9 cellular contexts compared by ENCODE assay signal in genomic region chr6:33199687-33200233, GRCh38. TPM values are rescaled to one million over a fixed set of nuclear protein-coding genes. Genes with fewer than 3 reads are reported as not detected.
DNase-seq lines count a peak whose midpoint lies in the region; FAIRE-seq and TF ChIP-seq lines count a peak whose summit lies in the region.
"Had no signal": no experiment of that assay in that cellular context is flagged by ENCODE, and none has a peak within 500 bp of the region (broad histone marks: within the 10 kb centered on the region; RNA-seq: fewer than 3 reads in every experiment).

No MANE protein-coding gene starts in this region.

- CTCF ChIA-PET in Caco-2 (lab: Charles Lee): interaction anchor here (0.6 to 1.2 kb wide), 6 partner anchors 9 to 1657 kb away, joined by 3 to 6 read pairs (median 4); partner anchors contain the start of genes RING1 and UQCC2

- H3K4me3 ChIP-seq in Caco-2 (ENCODE audit: low read depth, low read length): peak overlapping the region; percentile 67
- H3K4me3 ChIP-seq in HUES64 (ENCODE audit: low read length): peak overlapping the region; percentile 83
- H3K4me3 ChIP-seq in SK-N-MC: peak overlapping the region; percentile 90
- peak overlapping the region; percentile 99 for H3K4me3 ChIP-seq in iPS-15b (ENCODE audit: low read depth, low read length)
- peak overlapping the region; percentile 79 to 85 for H3K4me3 ChIP-seq in small intestine (ENCODE audit: low read depth in 1 of 2, low read length in 2 of 2)

- no peak for FAIRE-seq in small intestine (lab: Jason Lieb, UNC)
- FAIRE-seq: colon had no signal

- H3K9me3 ChIP-seq in Caco-2 (no peaks in the 10 kb centered on the region), HUES64 (ENCODE audit: insufficient read depth, low read depth, low read length) (no peaks in the 10 kb centered on the region), SK-N-MC (ENCODE audit: low read depth, low read length) (no peaks in the 10 kb centered on the region), iPS-15b (ENCODE audit: control insufficient read depth, insufficient read depth, low read length) (no peaks in the 10 kb centered on the region), small intestine (ENCODE audit: control insufficient read depth, low read depth) (no peaks in the 10 kb centered on the region)

- H3K9ac ChIP-seq in HUES64 (ENCODE audit: low read depth, low read length) (peak overlapping the region; percentile 93), SK-N-MC (ENCODE audit: insufficient read length) (peak overlapping the region; percentile 97), iPS-15b (ENCODE audit: low read depth, low read length) (peak overlapping the region; percentile 49)

- peak overlapping the region; percentile 99; the same call in 1 of the 2 replicates for H3K27ac ChIP-seq in HUES64 (ENCODE audit: low read depth, low read length)
- H3K27ac ChIP-seq in SK-N-MC: peak overlapping the region; percentile 97
- peak overlapping the region; percentile 99 for H3K27ac ChIP-seq in angular gyrus (ENCODE audit: low read depth, low read length)
- peak overlapping the region; percentile 92 to 99 for H3K27ac ChIP-seq in small intestine (ENCODE audit: low read depth in 1 of 2, low read length in 1 of 2)

- TF ChIP-seq CTCF in Caco-2 (IDR thresholded peaks at IDR 0.05; ENCODE audit: insufficient read depth in 1 of 2, low read depth in 1 of 2, low read length in 1 of 2, severe bottlenecking in 1 of 2, unreplicated experiment in 1 of 2) (no peak), GM20000 (IDR thresholded peaks at IDR 0.05; ENCODE audit: extremely low read depth, missing control alignments) (no peak)

- TSS peak; percentile 36 for BruUV-seq in Caco-2 (replicated peaks; lab: Mats Ljungman, UMichigan)

- H3K36me3 ChIP-seq in Caco-2 (ENCODE audit: control insufficient read depth, insufficient read depth, low read length) (peaks cover 13% of the 10 kb centered on the region), HUES64 (ENCODE audit: insufficient read depth, low read length) (peaks cover 49% of the 10 kb centered on the region), SK-N-MC (ENCODE audit: insufficient read depth, low read length) (peaks cover 56% of the 10 kb centered on the region), iPS-15b (ENCODE audit: control insufficient read depth, insufficient read depth, low read length) (peaks cover 40% of the 10 kb centered on the region), small intestine (ENCODE audit: control insufficient read depth in 2 of 2, insufficient read depth in 2 of 2, low read length in 2 of 2) (peaks cover 17 to 21% of the 10 kb centered on the region in 2 donors)

- peak overlapping the region; percentile 100 for H3K4me3 Mint-ChIP-seq in Caco-2 (ENCODE audit: unreplicated experiment)

- H3K4me1 Mint-ChIP-seq in Caco-2 (ENCODE audit: low read depth, unreplicated experiment): peaks cover 36% of the 10 kb centered on the region

- POLR2A ChIA-PET in Caco-2 (lab: Charles Lee): interaction anchor here (0.6 to 1.2 kb wide), 7 partner anchors 9 to 1004 kb away, joined by 3 to 10 read pairs (median 6); partner anchors contain the start of gene RING1

- 1% methylated on average over 25 of the region's 26 CpGs for WGBS in HUES64
- WGBS in small intestine, 3 donors: 0 to 2% (median 1%) methylated on average over 19 to 26 of the region's 26 CpGs

- peak in 1 of 2 experiments; percentile 87 for DNase-seq in Caco-2
- peak; percentile 89 for DNase-seq in GM20000 (ENCODE audit: low spot score)
- no peak for DNase-seq in SK-N-MC (ENCODE audit: low read depth, low spot score)
- DNase-seq in small intestine: peak; percentile 80
- no peak for DNase-seq in HPDE6-E6E7 (ENCODE audit: extremely low spot score)

- H3K27me3 ChIP-seq in Caco-2 (replicated peaks; ENCODE audit: control insufficient read depth, insufficient read depth, low read length) (no peaks in the 10 kb centered on the region), HUES64 (ENCODE audit: insufficient read depth, low read length) (no peaks in the 10 kb centered on the region), iPS-15b (ENCODE audit: control insufficient read depth, insufficient read depth, low read length) (no peaks in the 10 kb centered on the region), small intestine (ENCODE audit: control insufficient read depth in 2 of 2, insufficient read depth in 2 of 2, low read length in 2 of 2) (no peaks in the 10 kb centered on the region)

- H3K9me3 Mint-ChIP-seq in Caco-2 (ENCODE audit: unreplicated experiment): no peaks in the 10 kb centered on the region

- H3K36me3 Mint-ChIP-seq in Caco-2 (ENCODE audit: insufficient read depth, unreplicated experiment): peaks cover 59% of the 10 kb centered on the region

- intact Hi-C loops in Caco-2 (cut with micrococcal nuclease; ENCODE audit: unreplicated experiment): loop anchor here (2.0 kb wide), 2 partner anchors 191 to 229 kb away; partner anchors contain the start of gene KIFC1

- H3K4me1 ChIP-seq in Caco-2: peaks cover 24% of the 10 kb centered on the region
- peaks cover 18% of the 10 kb centered on the region for H3K4me1 ChIP-seq in HUES64 (ENCODE audit: insufficient read depth, low read length)
- peaks cover 24% of the 10 kb centered on the region for H3K4me1 ChIP-seq in iPS-15b (ENCODE audit: control insufficient read depth, insufficient read depth, low read length)
- peaks cover 9% of the 10 kb centered on the region in 2 donors for H3K4me1 ChIP-seq in small intestine (ENCODE audit: control insufficient read depth in 2 of 2, insufficient read depth in 1 of 2, low read depth in 1 of 2, low read length in 1 of 2)

- peak overlapping the region; percentile 99 for H3K27ac Mint-ChIP-seq in Caco-2 (ENCODE audit: unreplicated experiment)

- H3K27me3 Mint-ChIP-seq in Caco-2 (ENCODE audit: insufficient read depth, unreplicated experiment): no peaks in the 10 kb centered on the region

RNA-seq across cellular contexts. Expression of gene RXRB, which starts 0.7 kb away (rescaled TPM):
- total RNA-seq in Caco-2 (2022): 29.5 and 30.4 TPM in 2 replicates
- polyA plus RNA-seq in HUES64 (2013, experiment 1 of 2): 13.1 TPM
- 12.7 TPM for polyA plus RNA-seq in HUES64 (2013, experiment 2 of 2)
- 10 to 100 TPM; 26.3 to 32.4 (median 29.2) TPM for polyA plus RNA-seq in small intestine

RNA-seq across cellular contexts. Expression of gene SLC39A7, which starts 0.9 kb away (rescaled TPM):
- 140 and 141 TPM in 2 replicates for total RNA-seq in Caco-2 (2022)
- 75.8 TPM for polyA plus RNA-seq in HUES64 (2013, experiment 1 of 2)
- polyA plus RNA-seq in HUES64 (2013, experiment 2 of 2): 72.8 TPM
- polyA plus RNA-seq in small intestine: 100 to 1,000 TPM in 1 of 3 donors, 10 to 100 TPM in 2; 38.9 to 162 (median 57.3) TPM

RNA-seq across cellular contexts. Expression of gene HSD17B8, which starts 4.7 kb away (rescaled TPM):
- total RNA-seq in Caco-2 (2022): 10.0 and 12.5 TPM in 2 replicates
- polyA plus RNA-seq in HUES64 (2013, experiment 1 of 2): 3.5 TPM
- 3.2 TPM for polyA plus RNA-seq in HUES64 (2013, experiment 2 of 2)
- polyA plus RNA-seq in small intestine: 10 to 100 TPM; 30.9 to 33.8 (median 32.2) TPM

RNA-seq across cellular contexts. Expression of gene COL11A2, which starts 7.5 kb away (rescaled TPM):
- total RNA-seq in Caco-2 (2022): 1.3 and 1.5 TPM in 2 replicates
- 0.70 TPM for polyA plus RNA-seq in HUES64 (2013, experiment 1 of 2)
- 0.63 TPM for polyA plus RNA-seq in HUES64 (2013, experiment 2 of 2)
- polyA plus RNA-seq in small intestine: under 1 TPM; 0.27 to 0.67 (median 0.57) TPM

RNA-seq across cellular contexts. Expression of gene RING1, which starts 8.5 kb away (rescaled TPM):
- 31.3 and 32.0 TPM in 2 replicates for total RNA-seq in Caco-2 (2022)
- 27.4 TPM for polyA plus RNA-seq in HUES64 (2013, experiment 1 of 2)
- polyA plus RNA-seq in HUES64 (2013, experiment 2 of 2): 29.5 TPM
- polyA plus RNA-seq in small intestine: 10 to 100 TPM; 30.4 to 46.7 (median 42.3) TPM

Comparison
In these comparisons a context has a peak if more than half of its experiments do, and no peak if none do; other contexts are left out.
1. DNase-seq: peak in GM20000 (single experiment) and small intestine (single experiment); none in SK-N-MC (single experiment) and HPDE6-E6E7 (single experiment).
2. Peak in every context shown above with its lines, with median percentiles within 50 percentile points of each other: H3K4me3 ChIP-seq, H3K27ac ChIP-seq and H3K9ac ChIP-seq.